In the genomic region with DNA sequence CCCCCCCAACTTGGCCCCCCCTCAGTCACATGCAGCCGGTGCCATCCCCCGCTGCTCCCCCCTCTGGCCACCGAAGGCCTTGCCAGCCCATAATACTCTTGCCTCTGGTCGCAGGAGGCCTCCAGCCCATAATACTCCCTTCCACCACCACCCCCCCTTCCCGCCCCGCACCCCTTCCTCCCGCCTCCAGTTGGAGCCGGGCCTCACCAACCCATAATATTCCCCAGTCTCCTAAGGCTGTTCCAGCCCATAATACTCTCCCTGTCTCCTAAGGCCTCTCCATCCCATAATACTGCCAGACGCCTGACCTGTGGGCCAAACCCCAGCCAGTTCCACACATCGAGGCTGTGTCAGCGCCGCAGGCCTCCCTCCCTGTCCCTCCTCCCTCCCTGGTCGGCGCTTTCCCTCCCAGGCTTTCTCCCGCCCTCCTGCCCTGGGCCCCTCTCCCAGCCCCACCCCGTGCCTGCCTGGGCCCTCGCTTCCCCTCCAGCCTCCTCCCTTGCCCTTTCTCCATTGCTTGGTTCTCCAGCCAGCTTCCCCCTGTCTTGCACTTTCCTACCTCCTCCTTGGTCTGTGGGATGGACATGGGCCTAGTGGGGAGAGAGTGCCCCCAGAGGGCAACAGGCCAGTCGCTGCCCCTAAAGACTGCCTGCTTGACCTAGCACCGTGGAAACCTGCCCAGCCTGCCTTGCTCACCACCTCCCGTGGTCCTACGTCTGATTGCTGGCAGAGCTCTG, we compare ENCODE assay signal across 8 cellular contexts. TPM values are rescaled to one million over a fixed set of nuclear protein-coding genes. Genes with fewer than 3 reads are reported as not detected.
DNase-seq lines count a peak whose midpoint lies in the region; TF ChIP-seq lines count a peak whose summit lies in the region.

No MANE protein-coding gene starts in this region.

- no peak for TF ChIP-seq EP300 in SK-N-SH (IDR thresholded peaks at IDR 0.05; ENCODE audit: borderline replicate concordance in 1 of 2, low read depth in 1 of 2, low read length in 1 of 2)

- H3K9me3 Mint-ChIP-seq in activated naive CD4-positive, alpha-beta T cell treated with anti-CD3 and anti-CD28 coated beads for 36 hours, result no peaks in the 10 kb centered on the region

- H3K79me2 ChIP-seq in SK-N-SH (ENCODE audit: insufficient read depth), result no peaks in the 10 kb centered on the region

- H3K4me1 Mint-ChIP-seq in activated naive CD4-positive, alpha-beta T cell treated with anti-CD3 and anti-CD28 coated beads for 36 hours (ENCODE audit: low read depth), result peaks cover 39% of the 10 kb centered on the region

- 0 out of 2 replicates have a peak, but pooled peaks have one; percentile 30 for TF ChIP-seq RAD21 in SK-N-SH (IDR thresholded peaks at IDR 0.05; ENCODE audit: low read length)

- H3K4me1 ChIP-seq in SK-N-SH (ENCODE audit: control insufficient read depth in 1 of 2, insufficient read depth in 2 of 2, low read depth in 1 of 2, low read length in 1 of 2) (peaks cover 26 to 35% of the 10 kb centered on the region in 2 experiments), iPS-15b (ENCODE audit: control insufficient read depth, insufficient read depth, low read length) (peaks cover 11% of the 10 kb centered on the region), rectal smooth muscle tissue (ENCODE audit: control insufficient read depth, insufficient read depth, low read length) (peaks cover 20% of the 10 kb centered on the region)

- no peaks in the 10 kb centered on the region for H3K9me2 ChIP-seq in SK-N-SH

- H3F3A ChIP-seq in SK-N-SH (replicated peaks; ENCODE audit: insufficient read depth), result peaks cover 50% of the 10 kb centered on the region

- peak overlapping the region; percentile 66; the same call in 1 of the 2 replicates for H2AFZ ChIP-seq in SK-N-SH (ENCODE audit: low read depth)

- H3K27me3 ChIP-seq in SK-N-SH (ENCODE audit: insufficient read depth) (no peaks in the 10 kb centered on the region), iPS-15b (ENCODE audit: control insufficient read depth, insufficient read depth, low read length) (peaks cover 3% of the 10 kb centered on the region), rectal smooth muscle tissue (ENCODE audit: control insufficient read depth, insufficient read depth, low read length) (no peaks in the 10 kb centered on the region)

- H3K36me3 ChIP-seq in SK-N-SH (replicated peaks in 1 of 2; ENCODE audit: control insufficient read depth in 1 of 2, insufficient read depth in 2 of 2, low read length in 1 of 2) (no peaks in the 10 kb centered on the region), iPS-15b (ENCODE audit: control insufficient read depth, insufficient read depth, low read length) (no peaks in the 10 kb centered on the region), rectal smooth muscle tissue (ENCODE audit: control insufficient read depth, insufficient read depth, low read length) (no peaks in the 10 kb centered on the region)

- H3K4me3 ChIP-seq in SK-N-SH (ENCODE audit: low read depth in 2 of 2, low read length in 1 of 2), result no peak overlapping the region; a peak in 1 of 4 replicates
- H3K4me3 ChIP-seq in cardiac fibroblast (replicated peaks in 1 of 2; ENCODE audit: low read depth in 2 of 2, low read length in 2 of 2), result no peak overlapping the region
- H3K4me3 ChIP-seq in iPS-15b (ENCODE audit: low read depth, low read length), result peak overlapping the region; percentile 38
- no peak overlapping the region for H3K4me3 ChIP-seq in rectal smooth muscle tissue (ENCODE audit: low read length)

- CTCF ChIA-PET in activated naive CD4-positive, alpha-beta T cell treated with anti-CD3 and anti-CD28 coated beads for 36 hours (lab: Charles Lee), result interaction anchor here (1.0 to 1.6 kb wide), 5 partner anchors 10 to 221 kb away, joined by 3 to 4 read pairs (median 4); no protein-coding TSS in a partner anchor
- CTCF ChIA-PET in SK-N-SH (lab: Yijun Ruan, JAX), result interaction anchor here (0.6 to 3.8 kb wide), 22 partner anchors 11 to 258 kb away, joined by 3 to 32 read pairs (median 4); a partner anchor contains a TSS

- H3K27ac ChIP-seq in SK-N-SH (ENCODE audit: low read depth in 2 of 2, low read length in 1 of 2) (peak overlapping the region; percentile 91 to 100), rectal smooth muscle tissue (ENCODE audit: low read depth, low read length) (peak overlapping the region; percentile 97)

- H3K27me3 Mint-ChIP-seq in activated naive CD4-positive, alpha-beta T cell treated with anti-CD3 and anti-CD28 coated beads for 36 hours (ENCODE audit: low read depth), result no peaks in the 10 kb centered on the region

- H3K9ac ChIP-seq in SK-N-SH (peak overlapping the region; percentile 21), iPS-15b (ENCODE audit: low read depth, low read length) (no peak overlapping the region), rectal smooth muscle tissue (ENCODE audit: low read length) (no peak overlapping the region)

- H3K27ac Mint-ChIP-seq in activated naive CD4-positive, alpha-beta T cell treated with anti-CD3 and anti-CD28 coated beads for 36 hours, result no peak overlapping the region

- H3K4me3 Mint-ChIP-seq in activated naive CD4-positive, alpha-beta T cell treated with anti-CD3 and anti-CD28 coated beads for 36 hours, result no peak overlapping the region

- intact Hi-C loops in activated naive CD4-positive, alpha-beta T cell treated with anti-CD3 and anti-CD28 coated beads for 36 hours (cut with micrococcal nuclease), result no loop called here

- peak; percentile 43 for TF ChIP-seq CTCF in SK-N-SH (IDR thresholded peaks at IDR 0.05)
- no peak for TF ChIP-seq CTCF in cardiac fibroblast (IDR thresholded peaks at IDR 0.05; ENCODE audit: low read depth, low read length)

- peak; percentile 32 for DNase-seq in activated naive CD4-positive, alpha-beta T cell treated with anti-CD3 and anti-CD28 coated beads for 36 hours
- no peak for DNase-seq in activated naive CD4-positive, alpha-beta T cell treated with anti-CD3 and anti-CD28 coated beads, Interleukin-2, amount 50 U/mL, for 16 hours
- peak; percentile 87 for DNase-seq in NCI-H128 (lab: John Stamatoyannopoulos, UW; ENCODE audit: unreplicated experiment)
- peak; percentile 88 for DNase-seq in SK-N-SH
- DNase-seq in cardiac fibroblast (ENCODE audit: low read depth in 2 of 2), result peak; percentile 98 to 99
- no peak for DNase-seq in LoVo (ENCODE audit: low spot score)

- H3K36me3 Mint-ChIP-seq in activated naive CD4-positive, alpha-beta T cell treated with anti-CD3 and anti-CD28 coated beads for 36 hours (ENCODE audit: low read depth), result no peaks in the 10 kb centered on the region

- H3K9me3 ChIP-seq in SK-N-SH, result no peaks in the 10 kb centered on the region
- H3K9me3 ChIP-seq in iPS-15b (ENCODE audit: control insufficient read depth, insufficient read depth, low read length), result no peaks in the 10 kb centered on the region

- H3K4me2 ChIP-seq in SK-N-SH, result no peak overlapping the region

- no peaks in the 10 kb centered on the region for H4K20me1 ChIP-seq in SK-N-SH (ENCODE audit: insufficient read depth)

- WGBS in SK-N-SH (ENCODE audit: low lambda C conversion rate), result 7% methylated on average over 18 of the region's 21 CpGs

- POLR2A ChIA-PET in SK-N-SH (lab: Yijun Ruan, JAX), result interaction anchor here (0.7 to 3.5 kb wide), 14 partner anchors 18 to 330 kb away, joined by 3 to 35 read pairs (median 4); a partner anchor contains a TSS

TF ChIP-seq in SK-N-SH, 30 proteins besides CTCF, POLR2A, EP300 and RAD21 (continues in another document):
- TF ChIP-seq, protein P1, sequence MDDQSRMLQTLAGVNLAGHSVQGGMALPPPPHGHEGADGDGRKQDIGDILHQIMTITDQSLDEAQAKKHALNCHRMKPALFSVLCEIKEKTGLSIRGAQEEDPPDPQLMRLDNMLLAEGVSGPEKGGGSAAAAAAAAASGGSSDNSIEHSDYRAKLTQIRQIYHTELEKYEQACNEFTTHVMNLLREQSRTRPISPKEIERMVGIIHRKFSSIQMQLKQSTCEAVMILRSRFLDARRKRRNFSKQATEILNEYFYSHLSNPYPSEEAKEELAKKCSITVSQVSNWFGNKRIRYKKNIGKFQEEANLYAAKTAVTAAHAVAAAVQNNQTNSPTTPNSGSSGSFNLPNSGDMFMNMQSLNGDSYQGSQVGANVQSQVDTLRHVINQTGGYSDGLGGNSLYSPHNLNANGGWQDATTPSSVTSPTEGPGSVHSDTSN (IDR thresholded peaks at IDR 0.05), result no peak
- TF ChIP-seq GABPA (IDR thresholded peaks at IDR 0.05; ENCODE audit: low read depth), result no peak
- TF ChIP-seq, protein P2, sequence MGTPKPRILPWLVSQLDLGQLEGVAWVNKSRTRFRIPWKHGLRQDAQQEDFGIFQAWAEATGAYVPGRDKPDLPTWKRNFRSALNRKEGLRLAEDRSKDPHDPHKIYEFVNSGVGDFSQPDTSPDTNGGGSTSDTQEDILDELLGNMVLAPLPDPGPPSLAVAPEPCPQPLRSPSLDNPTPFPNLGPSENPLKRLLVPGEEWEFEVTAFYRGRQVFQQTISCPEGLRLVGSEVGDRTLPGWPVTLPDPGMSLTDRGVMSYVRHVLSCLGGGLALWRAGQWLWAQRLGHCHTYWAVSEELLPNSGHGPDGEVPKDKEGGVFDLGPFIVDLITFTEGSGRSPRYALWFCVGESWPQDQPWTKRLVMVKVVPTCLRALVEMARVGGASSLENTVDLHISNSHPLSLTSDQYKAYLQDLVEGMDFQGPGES (IDR thresholded peaks at IDR 0.05; ENCODE audit: low read depth, low read length), result no peak

RNA-seq across cellular contexts. Expression of a gene that starts 6.8 kb away (rescaled TPM):
- 100 to 1,000 TPM; 232 to 245 TPM for total RNA-seq in activated naive CD4-positive, alpha-beta T cell treated with anti-CD3 and anti-CD28 coated beads for 36 hours
- 85.5 and 90.5 TPM in 2 replicates for polyA plus RNA-seq in SK-N-SH (2012; rRNA removed)
- 63.2 and 74.4 TPM in 2 replicates for polyA plus RNA-seq in SK-N-SH (2012; cell fraction: cytosol; rRNA removed)
- polyA plus RNA-seq in SK-N-SH (2012; cell fraction: nucleus; rRNA removed), result 200 and 254 TPM in 2 replicates

RNA-seq across cellular contexts. Expression of a gene that starts 21.8 kb away (rescaled TPM):
- total RNA-seq in activated naive CD4-positive, alpha-beta T cell treated with anti-CD3 and anti-CD28 coated beads for 36 hours, result 1 to 10 TPM; 1.7 to 2.2 TPM
- 0.03 and 0.05 TPM in 2 replicates for polyA plus RNA-seq in SK-N-SH (2012; rRNA removed)
- polyA plus RNA-seq in SK-N-SH (2012; cell fraction: cytosol; rRNA removed), result 0.03 and 0.05 TPM in 2 replicates
- polyA plus RNA-seq in SK-N-SH (2012; cell fraction: nucleus; rRNA removed), result 0.15 TPM in 2 replicates

RNA-seq across cellular contexts. Expression of a gene that starts 33.3 kb away (rescaled TPM):
- 1 to 10 TPM; 2.3 to 2.4 TPM for total RNA-seq in activated naive CD4-positive, alpha-beta T cell treated with anti-CD3 and anti-CD28 coated beads for 36 hours
- polyA plus RNA-seq in SK-N-SH (2012; rRNA removed), result 0.71 and 0.88 TPM in 2 replicates
- polyA plus RNA-seq in SK-N-SH (2012; cell fraction: cytosol; rRNA removed), result 0.35 and 0.58 TPM in 2 replicates
- 5.4 and 6.0 TPM in 2 replicates for polyA plus RNA-seq in SK-N-SH (2012; cell fraction: nucleus; rRNA removed)

RNA-seq across cellular contexts. Expression of a gene that starts 45.9 kb away (rescaled TPM):
- 10 to 100 TPM; 61.3 to 62.9 TPM for total RNA-seq in activated naive CD4-positive, alpha-beta T cell treated with anti-CD3 and anti-CD28 coated beads for 36 hours
- polyA plus RNA-seq in SK-N-SH (2012; rRNA removed), result 64.5 and 76.2 TPM in 2 replicates
- polyA plus RNA-seq in SK-N-SH (2012; cell fraction: cytosol; rRNA removed), result 45.2 and 46.3 TPM in 2 replicates
- 283 and 315 TPM in 2 replicates for polyA plus RNA-seq in SK-N-SH (2012; cell fraction: nucleus; rRNA removed)

RNA-seq across cellular contexts. Expression of a gene that starts 49.0 kb away (rescaled TPM):
- 10 to 100 TPM; 17.3 to 17.8 TPM for total RNA-seq in activated naive CD4-positive, alpha-beta T cell treated with anti-CD3 and anti-CD28 coated beads for 36 hours
- polyA plus RNA-seq in SK-N-SH (2012; rRNA removed), result 96.5 and 163 TPM in 2 replicates
- 108 and 110 TPM in 2 replicates for polyA plus RNA-seq in SK-N-SH (2012; cell fraction: cytosol; rRNA removed)
- polyA plus RNA-seq in SK-N-SH (2012; cell fraction: nucleus; rRNA removed), result 252 and 353 TPM in 2 replicates

Comparison
In these comparisons a context has a peak if more than half of its experiments do, and no peak if none do; other contexts are left out.
1. DNase-seq: peak in activated naive CD4-positive, alpha-beta T cell treated with anti-CD3 and anti-CD28 coated beads for 36 hours (single experiment), NCI-H128 (single experiment), SK-N-SH (single experiment) and cardiac fibroblast (2 of 2); none in activated naive CD4-positive, alpha-beta T cell treated with anti-CD3 and anti-CD28 coated beads, Interleukin-2, amount 50 U/mL, for 16 hours (single experiment) and LoVo (single experiment).